ENCODE assay signal across 1 cellular context in the genomic region with DNA sequence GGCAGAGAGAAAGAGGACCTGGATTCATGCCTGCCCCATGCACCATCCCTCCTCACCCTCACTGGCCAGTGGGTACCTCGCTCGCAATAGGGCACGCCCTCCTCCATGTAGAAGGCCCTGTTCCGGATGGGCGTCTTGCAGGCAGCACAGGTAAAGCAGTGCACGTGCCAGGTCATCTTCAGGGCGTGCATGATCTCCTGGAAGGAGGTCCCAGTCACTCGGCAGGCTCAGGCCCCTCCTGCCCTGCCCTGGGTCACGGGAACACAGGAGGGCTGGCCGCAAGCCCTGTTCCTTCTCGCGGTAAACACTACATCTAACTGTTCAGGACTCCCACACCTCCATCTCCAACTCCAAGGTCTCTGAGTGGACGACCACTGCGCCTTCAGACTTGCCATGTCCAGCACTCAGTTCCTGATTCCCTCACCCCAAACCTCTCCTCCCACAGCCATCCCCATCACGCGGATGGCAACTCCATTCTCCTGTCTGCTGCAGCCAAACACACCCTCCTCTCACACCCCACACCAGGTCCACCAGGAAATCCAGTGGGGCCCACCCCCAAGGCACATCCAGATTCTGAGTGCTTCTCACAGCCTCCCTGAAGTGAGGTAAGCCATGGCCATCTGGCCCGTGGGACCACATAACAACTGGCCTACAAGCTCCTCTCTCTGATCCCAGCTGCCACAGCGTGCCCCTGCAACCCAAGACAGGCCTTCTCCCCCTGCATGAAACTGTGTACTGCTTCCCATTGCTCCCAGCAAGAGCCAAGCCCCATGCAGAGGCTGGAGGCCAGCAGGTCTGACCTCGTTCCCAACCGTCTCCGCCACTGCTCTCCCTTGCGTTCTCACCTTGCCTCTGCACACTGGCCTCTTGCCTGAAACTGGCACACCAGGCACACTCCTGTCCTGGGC.
TF ChIP-seq lines count a peak whose summit lies in the region.

No MANE protein-coding gene starts in this region.

TF ChIP-seq in H1, 55 proteins besides CTCF, POLR2A, EP300 and RAD21:
- TF ChIP-seq SIX5 (IDR thresholded peaks at IDR 0.05; ENCODE audit: low read depth, low read length) (no peak), KDM1A (IDR thresholded peaks at IDR 0.05; ENCODE audit: borderline replicate concordance, low read length) (no peak), JUN (IDR thresholded peaks at IDR 0.05; ENCODE audit: low read depth, low read length) (no peak), MAFK (IDR thresholded peaks at IDR 0.05; ENCODE audit: low read depth, low read length) (no peak), SRF (IDR thresholded peaks at IDR 0.05; ENCODE audit: low read depth, low read length) (no peak), POLR2AphosphoS5 (IDR thresholded peaks at IDR 0.05; ENCODE audit: low read depth, low read length) (peak; percentile 72)
- TF ChIP-seq, protein P1, sequence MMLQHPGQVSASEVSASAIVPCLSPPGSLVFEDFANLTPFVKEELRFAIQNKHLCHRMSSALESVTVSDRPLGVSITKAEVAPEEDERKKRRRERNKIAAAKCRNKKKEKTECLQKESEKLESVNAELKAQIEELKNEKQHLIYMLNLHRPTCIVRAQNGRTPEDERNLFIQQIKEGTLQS (IDR thresholded peaks at IDR 0.05; ENCODE audit: insufficient read depth, low read depth, low read length): no peak
